Comparison of ENCODE assay signal across 10 cellular contexts in genomic region chr3:136955813-136956212, GRCh38. TPM values are rescaled to one million over a fixed set of nuclear protein-coding genes. Genes with fewer than 3 reads are reported as not detected.
DNase-seq lines count a peak whose midpoint lies in the region; ATAC-seq and TF ChIP-seq lines count a peak whose summit lies in the region.
"Had no signal": no experiment of that assay in that cellular context is flagged by ENCODE, and none has a peak within 500 bp of the region (broad histone marks: within the 10 kb centered on the region; RNA-seq: fewer than 3 reads in every experiment).

No MANE protein-coding gene starts in this region.

- peak overlapping the region; percentile 74 for H3K4me2 ChIP-seq in HCT116 (ENCODE audit: low read length)

- POLR2A ChIA-PET in HCT116 (lab: Charles Lee), result interaction anchor here (1.3 kb wide), 1 partner anchor 94 kb away, joined by 4 read pairs; the partner anchor contains the start of gene NCK1

- H3K4me3 Mint-ChIP-seq in immature natural killer cell, result no peak overlapping the region

- H3K4me3 ChIP-seq in HCT116 (replicated peaks in 1 of 2; ENCODE audit: low read depth in 1 of 2, low read length in 2 of 2) (peak overlapping the region in 1 of 2 experiments; percentile 42; a peak in 2 of 4 replicates), astrocyte of the cerebellum (ENCODE audit: low read depth, low read length) (no peak overlapping the region), stomach (no peak overlapping the region)

- no peak overlapping the region for H2AFZ ChIP-seq in HCT116 (ENCODE audit: low read depth, low read length, poor library complexity, severe bottlenecking)

- H3K9me3 Mint-ChIP-seq in immature natural killer cell, result no peaks in the 10 kb centered on the region

- RAD21 ChIA-PET in HCT116 (lab: Charles Lee; ENCODE audit: low non-redundant PET in 1 of 2, low total read pairs in 2 of 2, uncharacterized antibody in 2 of 2, unreplicated experiment in 2 of 2), result interaction anchor here in 1 of 2 experiments (0.7 to 0.9 kb wide), 2 partner anchors 94 to 237 kb away, joined by 3 read pairs; partner anchors contain the start of gene NCK1

- no peak for TF ChIP-seq POLR2A in HCT116 (IDR thresholded peaks at IDR 0.05; ENCODE audit: borderline replicate concordance, extremely low read depth, insufficient read depth, insufficient read length)
- TF ChIP-seq POLR2A in stomach (IDR thresholded peaks at IDR 0.05), result no peak

- peak; percentile 93 for ATAC-seq in HCT116
- ATAC-seq in left cardiac atrium, result no peak

- no peaks in the 10 kb centered on the region for H3K9me2 ChIP-seq in HCT116 (ENCODE audit: insufficient read depth)

- TF ChIP-seq CTCF in HCT116 (IDR thresholded peaks at IDR 0.05 in 2 of 3, conservative IDR thresholded peaks at IDR 0.05 in 1 of 3; ENCODE audit: borderline replicate concordance in 1 of 3, insufficient read depth in 1 of 3, low read depth in 2 of 3, low read length in 2 of 3) (no peak), astrocyte of the cerebellum (IDR thresholded peaks at IDR 0.05; ENCODE audit: low read depth, low read length, missing control alignments) (no peak), stomach (IDR thresholded peaks at IDR 0.05) (no peak)

- DNase-seq in HCT116 (ENCODE audit: low read depth, low spot score) (peak; percentile 77), astrocyte of the cerebellum (ENCODE audit: low read depth) (peak; percentile 70), immature natural killer cell (no peak), stomach (no peak), SW 1271 (lab: John Stamatoyannopoulos, UW) (no peak), left cardiac atrium (no peak), DMS153 treated with DMSO at 0.1 percent for 48 hours (lab: John Stamatoyannopoulos, UW; ENCODE audit: unreplicated experiment) (no peak)
- DNase-seq: activated CD4-positive, alpha-beta T cell treated with anti-CD3 and anti-CD28 coated beads for 48 hours; amygdala; Karpas-422 had no signal

- H3K27ac ChIP-seq in HCT116 (ENCODE audit: low read depth, low read length) (peak overlapping the region; percentile 26), stomach (peak overlapping the region in 3 of 5 donors; percentile 12 to 61 (median 48))

- no peaks in the 10 kb centered on the region for H3K36me3 ChIP-seq in HCT116 (ENCODE audit: control insufficient read depth in 1 of 2, insufficient read depth in 2 of 2, low read length in 2 of 2)
- no peaks in the 10 kb centered on the region for H3K36me3 ChIP-seq in stomach

- WGBS in stomach, 5 donors, result 41 to 59% (median 45%) methylated on average over 2 of the region's 2 CpGs

- TF ChIP-seq RAD21 in HCT116 (IDR thresholded peaks at IDR 0.05; ENCODE audit: low read depth), result peak; percentile 21

- no TSS peak for BruUV-seq in HCT116 (replicated peaks; lab: Mats Ljungman, UMichigan)

- H3K4me1 ChIP-seq in HCT116 (ENCODE audit: control insufficient read depth in 1 of 2, insufficient read depth in 2 of 2, low read length in 2 of 2) (peaks cover 32 to 56% of the 10 kb centered on the region in 2 experiments), stomach (peaks cover 0 to 28% (median 11%) of the 10 kb centered on the region in 4 donors)

- CTCF ChIA-PET in HCT116 (lab: Charles Lee), result interaction anchor here (1.3 kb wide), 1 partner anchor 58 kb away, joined by 3 read pairs; no protein-coding TSS in a partner anchor

- H3K9ac ChIP-seq in HCT116 (ENCODE audit: low read length), result peak overlapping the region; percentile 31

- H4K20me1 ChIP-seq in HCT116 (ENCODE audit: insufficient read depth), result no peaks in the 10 kb centered on the region

- H3K27me3 Mint-ChIP-seq in immature natural killer cell (ENCODE audit: low read depth in 3 of 3), result peaks cover 0 to 3% (median 1%) of the 10 kb centered on the region in 3 donors

- peaks cover 0 to 3% (median 3%) of the 10 kb centered on the region in 3 donors for H3K36me3 Mint-ChIP-seq in immature natural killer cell

- H3K79me2 ChIP-seq in HCT116 (ENCODE audit: insufficient read depth, low read length), result no peaks in the 10 kb centered on the region

- H3K9me3 ChIP-seq in HCT116 (ENCODE audit: control insufficient read depth in 1 of 2, insufficient read depth in 1 of 2, low read depth in 1 of 2, low read length in 2 of 2), result no peaks in the 10 kb centered on the region
- no peaks in the 10 kb centered on the region for H3K9me3 ChIP-seq in stomach

- no peak for TF ChIP-seq EP300 in stomach (IDR thresholded peaks at IDR 0.05)

- H3K4me1 Mint-ChIP-seq in immature natural killer cell, result peaks cover 20 to 25% of the 10 kb centered on the region in 2 donors

- H3K27me3 ChIP-seq in HCT116 (ENCODE audit: insufficient read depth, low read length) (no peaks in the 10 kb centered on the region), stomach (no peaks in the 10 kb centered on the region)

- peak overlapping the region in 5 of 6 donors; percentile 26 to 90 (median 61) for H3K27ac Mint-ChIP-seq in immature natural killer cell

- in situ Hi-C loops in astrocyte of the cerebellum (cut with HindIII; ENCODE audit: low sequenced_read_pairs), result no loop called here

- intact Hi-C loops in HCT116 (cut with micrococcal nuclease), result loop anchor here (5.0 kb wide), 1 partner anchor 94 kb away; the partner anchor contains the start of gene NCK1
- intact Hi-C loops in stomach (cut with DNase I; ENCODE audit: low total_unique reads), result no loop called here
- intact Hi-C loops in left cardiac atrium (cut with DNase I), result no loop called here

TF ChIP-seq in HCT116, 20 proteins besides CTCF, POLR2A, EP300 and RAD21 (continues in another document):
- TF ChIP-seq TCF7L2 (IDR thresholded peaks at IDR 0.05; ENCODE audit: borderline replicate concordance, extremely low read depth, insufficient read depth, insufficient read length), result no peak
- no peak for TF ChIP-seq ATF3 (IDR thresholded peaks at IDR 0.05)
- no peak for TF ChIP-seq ZNF274 (IDR thresholded peaks at IDR 0.05; ENCODE audit: low read depth, low read length)
- TF ChIP-seq SP1 (IDR thresholded peaks at IDR 0.05; ENCODE audit: low read depth), result peak; percentile 79
- no peak for TF ChIP-seq EZH2phosphoT487 (IDR thresholded peaks at IDR 0.05; ENCODE audit: borderline replicate concordance)
- TF ChIP-seq POLR2AphosphoS5 (IDR thresholded peaks at IDR 0.05; ENCODE audit: low read depth, low read length), result peak; percentile 61
- no peak for TF ChIP-seq EZH2 (IDR thresholded peaks at IDR 0.05)
- no peak for TF ChIP-seq EGR1 (IDR thresholded peaks at IDR 0.05; ENCODE audit: low read depth)
- 0 out of 2 replicates have a peak, but pooled peaks have one; percentile 26 for TF ChIP-seq CEBPB (IDR thresholded peaks at IDR 0.05; ENCODE audit: low read depth)
- no peak; the same call in 1 of the 2 replicates for TF ChIP-seq SRF (IDR thresholded peaks at IDR 0.05; ENCODE audit: low read depth)
- peak; percentile 79 for TF ChIP-seq FOSL1 (IDR thresholded peaks at IDR 0.05; ENCODE audit: low read depth)
- peak; percentile 70 for TF ChIP-seq CBX3 (IDR thresholded peaks at IDR 0.05; ENCODE audit: low read depth)
- no peak for TF ChIP-seq ZFX (IDR thresholded peaks at IDR 0.05)
- peak; percentile 85 for TF ChIP-seq JUND (IDR thresholded peaks at IDR 0.05)
- 0 out of 2 replicates have a peak, but pooled peaks have one; percentile 11 for TF ChIP-seq SIN3A (IDR thresholded peaks at IDR 0.05; ENCODE audit: low read depth)
- TF ChIP-seq YY1 (IDR thresholded peaks at IDR 0.05; ENCODE audit: extremely low read depth, insufficient replicate concordance, low read depth, low read length), result no peak
- TF ChIP-seq MAX (IDR thresholded peaks at IDR 0.05), result peak; percentile 30; the same call in 1 of the 2 replicates
- TF ChIP-seq ZBTB33 (IDR thresholded peaks at IDR 0.05; ENCODE audit: extremely low read depth, insufficient replicate concordance, low read length), result no peak
- TF ChIP-seq ELF1 (IDR thresholded peaks at IDR 0.05; ENCODE audit: borderline replicate concordance, low read depth), result no peak

RNA-seq across cellular contexts. Expression of gene IL20RB, which starts 2.0 kb away (rescaled TPM):
- total RNA-seq in HCT116 (2021; ENCODE audit: unreplicated experiment) (6.1 TPM), stomach (1 to 10 TPM in 2 of 5 donors, not detected in 3; 1.3 to 4.2 TPM), left cardiac atrium (under 1 TPM; 0.88 to 0.89 TPM)
- 14.6 and 15.6 TPM in 2 replicates for polyA plus RNA-seq in HCT116 (2012)
- polyA plus RNA-seq in immature natural killer cell (under 1 TPM in 2 of 3 donors, not detected in 1; 0.55 to 0.73 TPM), stomach (10 to 100 TPM in 1 of 3 donors, under 1 TPM in 2; 0.46 to 37.3 (median 0.75) TPM)

Comparison
In these comparisons a context has a peak if more than half of its experiments do, and no peak if none do; other contexts are left out.
1. DNase-seq: peak in HCT116 (single experiment) and astrocyte of the cerebellum (single experiment); none in immature natural killer cell (0 of 3), stomach (single experiment), SW 1271 (0 of 2), left cardiac atrium (single experiment) and DMS153 treated with DMSO at 0.1 percent for 48 hours (single experiment).